In genomic region chr2:205889073-205889472, GRCh38 we compare ENCODE assay signal across 16 cellular contexts.
DNase-seq lines count a peak whose midpoint lies in the region; ATAC-seq and TF ChIP-seq lines count a peak whose summit lies in the region.
"Had no signal": no experiment of that assay in that cellular context is flagged by ENCODE, and none has a peak within 500 bp of the region (broad histone marks: within the 10 kb centered on the region; RNA-seq: fewer than 3 reads in every experiment).

No MANE protein-coding gene starts in this region.

- H3K4me1 ChIP-seq in adrenal gland (replicated peaks in 1 of 2), result no peaks in the 10 kb centered on the region
- H3K4me1 ChIP-seq: BLaER1 had no signal

- 66 to 85% (median 79%) methylated on average over 3 of the region's 3 CpGs for WGBS in adrenal gland, 4 donors

- H3K27me3 ChIP-seq in adrenal gland, result no peaks in the 10 kb centered on the region
- H3K27me3 ChIP-seq: BLaER1, breast epithelium, gastroesophageal sphincter, MG63 had no signal

- H3K9me3 ChIP-seq in adrenal gland (replicated peaks in 1 of 3), result no peaks in the 10 kb centered on the region
- H3K9me3 ChIP-seq: BLaER1, breast epithelium, gastroesophageal sphincter, MG63 had no signal

- no peak overlapping the region for H3K27ac ChIP-seq in adrenal gland
- H3K27ac ChIP-seq: BLaER1, breast epithelium had no signal

- H3K36me3 ChIP-seq in adrenal gland (replicated peaks in 1 of 2), result no peaks in the 10 kb centered on the region
- H3K36me3 ChIP-seq: BLaER1, breast epithelium, gastroesophageal sphincter, MG63 had no signal

- no peak for TF ChIP-seq CTCF in adrenal gland (IDR thresholded peaks at IDR 0.05)

- ATAC-seq in HG02885 (IDR thresholded peaks at IDR 0.05; ENCODE audit: poor library complexity, unreplicated experiment), result no peak
- ATAC-seq in HG03520 (IDR thresholded peaks at IDR 0.05; ENCODE audit: unreplicated experiment), result no peak
- ATAC-seq: effector memory CD8-positive, alpha-beta T cell; gastroesophageal sphincter; WTC11 had no signal

- no peak for TF ChIP-seq POLR2A in adrenal gland (IDR thresholded peaks at IDR 0.05)

- intact Hi-C loops in adrenal gland (cut with DNase I), result loop anchor here (5.0 kb wide), 2 partner anchors 112 to 117 kb away; no protein-coding TSS in a partner anchor

- peak; percentile 65 for DNase-seq in DMS153 treated with DMSO at 0.1 percent for 48 hours (lab: John Stamatoyannopoulos, UW; ENCODE audit: unreplicated experiment)
- DNase-seq in HT-29 (ENCODE audit: low spot score), result peak; percentile 22
- peak; percentile 43 for DNase-seq in amniotic epithelial cell (ENCODE audit: low read depth)
- DNase-seq in kidney glomerular epithelial cell (lab: John Stamatoyannopoulos, UW), result peak; percentile 28
- no peak for DNase-seq in GM19238 (ENCODE audit: insufficient read length, low spot score)
- DNase-seq in adrenal gland, result no peak
- DNase-seq: activated gamma-delta T cell treated with Interleukin-2 at 50 U/mL for 16 hours; effector memory CD8-positive, alpha-beta T cell; MG63; NCI-H2029 treated with DMSO at 0.1 percent for 48 hours had no signal

- H3K4me3 ChIP-seq in adrenal gland, result no peak overlapping the region
- H3K4me3 ChIP-seq: BLaER1, breast epithelium, gastroesophageal sphincter, MG63 had no signal

Comparison
In these comparisons a context has a peak if more than half of its experiments do, and no peak if none do; other contexts are left out.
1. DNase-seq: peak in DMS153 treated with DMSO at 0.1 percent for 48 hours (single experiment), HT-29 (single experiment), amniotic epithelial cell (single experiment) and kidney glomerular epithelial cell (single experiment); none in GM19238 (single experiment) and adrenal gland (0 of 7).